ENCODE assay signal across 28 cellular contexts in genomic region chr1:11470912-11471311, GRCh38. TPM values are rescaled to one million over a fixed set of nuclear protein-coding genes. Genes with fewer than 3 reads are reported as not detected.
"Had no signal": no experiment of that assay in that cellular context is flagged by ENCODE, and none has a peak within 500 bp of the region (broad histone marks: within the 10 kb centered on the region; RNA-seq: fewer than 3 reads in every experiment).

No MANE protein-coding gene starts in this region.

- H3K4me1 ChIP-seq: left lung, lower lobe of right lung, neural progenitor cell, parathyroid adenoma, right atrium auricular region, stomach, testis, thyroid gland, transverse colon, upper lobe of left lung, vagina had no signal

- H3K27me3 ChIP-seq: right atrium auricular region, testis, thyroid gland, upper lobe of left lung, vagina had no signal

- H3K9me3 ChIP-seq: left lung, lower lobe of right lung, neutrophil, right atrium auricular region, stomach, testis, thyroid gland, transverse colon, upper lobe of left lung, vagina had no signal

- DNase-seq: islet precursor cell; left cardiac atrium; left lung; lower lobe of right lung; mesendoderm; naive B cell; natural killer cell; nephron progenitor cell; occipital lobe; stimulated activated CD4-positive, alpha-beta T cell treated with anti-CD3 and anti-CD28 coated beads, Interleukin-12 subunit alpha, Interleukin-12 subunit beta, amount 100 ng/mL, for 4 hours; stimulated activated CD4-positive, alpha-beta T cell treated with anti-CD3 and anti-CD28 coated beads, Interleukin-15, amount 100 ng/mL, for 24 hours; stimulated activated CD4-positive, alpha-beta T cell treated with anti-CD3 and anti-CD28 coated beads, Interleukin-2, amount 100 ng/mL, for 24 hours; stimulated activated CD4-positive, alpha-beta T cell treated with anti-CD3 and anti-CD28 coated beads, Interleukin-4, amount 100 ng/mL, for 1 hour; stimulated activated naive B cell treated with anti-CD40 and anti-IgM and Interleukin-4, amounts not matched to agents 10 μg/mL and 1 μg/mL and 100 μg/mL, for 72 hours; stimulated activated naive CD8-positive, alpha-beta T cell treated with anti-CD3 and anti-CD28 coated beads, Interleukin-15, Interleukin-2, amounts not matched to agents 100 U/mL and 50 U/mL, for 24 hours; stomach; testis; thyroid gland; transverse colon; upper lobe of left lung had no signal

- H2AFZ ChIP-seq: hepatocyte, neural progenitor cell, parathyroid adenoma had no signal

- H3K27ac ChIP-seq: hepatocyte, left lung, lower lobe of right lung, neural progenitor cell, neutrophil, parathyroid adenoma, right atrium auricular region, skin epidermis, stomach, testis, thyroid gland, transverse colon, upper lobe of left lung, vagina had no signal

- H3K4me2 ChIP-seq: hepatocyte, neural progenitor cell had no signal

- H3K36me3 ChIP-seq: left lung, lower lobe of right lung, neural progenitor cell, neutrophil, right atrium auricular region, stomach, thyroid gland, transverse colon, upper lobe of left lung, vagina had no signal

- H3K9ac ChIP-seq: neural progenitor cell, parathyroid adenoma had no signal

- H3K4me3 ChIP-seq: hepatocyte, left lung, lower lobe of right lung, neural progenitor cell, right atrium auricular region, skin epidermis, stomach, testis, thyroid gland, transverse colon, upper lobe of left lung, vagina had no signal

- H3K79me2 ChIP-seq: hepatocyte, parathyroid adenoma had no signal

RNA-seq across cellular contexts. Expression of gene DISP3, which starts 8.0 kb away (rescaled TPM):
- total RNA-seq: posterior vena cava, thyroid gland, vagina had no signal
- polyA plus RNA-seq: hepatocyte had no signal
